ENCODE assay signal across 19 cellular contexts in genomic region chr10:29600821-29601220, GRCh38. TPM values are rescaled to one million over a fixed set of nuclear protein-coding genes. Genes with fewer than 3 reads are reported as not detected.
DNase-seq lines count a peak whose midpoint lies in the region; ATAC-seq and TF ChIP-seq lines count a peak whose summit lies in the region.
"Had no signal": no experiment of that assay in that cellular context is flagged by ENCODE, and none has a peak within 500 bp of the region (broad histone marks: within the 10 kb centered on the region; RNA-seq: fewer than 3 reads in every experiment).

No MANE protein-coding gene starts in this region.

- H3K4me3 Mint-ChIP-seq in nephron: no peak overlapping the region
- H3K4me3 Mint-ChIP-seq: CD8-positive, alpha-beta memory T cell had no signal

- H3K4me2 ChIP-seq in SK-N-SH: no peak overlapping the region; the same call in 1 of the 2 replicates
- H3K4me2 ChIP-seq: BLaER1 treated with 17β-estradiol and CSF1 and Interleukin-3, amounts not matched to agents 10 nM and 100 nM; PC-9 had no signal

- DNase-seq in SK-N-SH: no peak
- DNase-seq in epithelial cell of prostate (ENCODE audit: low read depth, low spot score): no peak
- DNase-seq in ureter (ENCODE audit: low spot score): peak; percentile 14
- DNase-seq in MV-4-11 (lab: John Stamatoyannopoulos, UW): no peak
- DNase-seq in LoVo (ENCODE audit: low spot score): no peak
- DNase-seq in A673 (ENCODE audit: low spot score): no peak
- DNase-seq: CD8-positive, alpha-beta memory T cell; DND-41; GDM1; HCEC 1CT; NCI-H2081 treated with DMSO at 0.1 percent for 48 hours; NCI-H510A treated with DMSO at 0.1 percent for 48 hours; NCI-H82; PC-9 had no signal

- no peaks in the 10 kb centered on the region for H3K27me3 ChIP-seq in SK-N-SH (ENCODE audit: insufficient read depth)
- H3K27me3 ChIP-seq in A673 (replicated peaks; ENCODE audit: insufficient read depth, low read depth, low read length, poor library complexity): no peaks in the 10 kb centered on the region
- H3K27me3 ChIP-seq: BLaER1 treated with 17β-estradiol and CSF1 and Interleukin-3, amounts not matched to agents 10 nM and 100 nM had no signal

- ATAC-seq in SK-N-SH treated with all-trans-retinoic acid at 6 μM for 48 hours: no peak; the same call in 1 of the 3 replicates

- H3K27ac ChIP-seq in SK-N-SH (ENCODE audit: low read depth in 2 of 2, low read length in 1 of 2) (peak overlapping the region in 1 of 2 experiments; percentile 44; a peak in 1 of 4 replicates), epithelial cell of prostate (peak overlapping the region; percentile 90), A673 (ENCODE audit: low read depth, low read length, poor library complexity, severe bottlenecking) (no peak overlapping the region)
- H3K27ac ChIP-seq: 22Rv1; BLaER1 treated with 17β-estradiol and CSF1 and Interleukin-3, amounts not matched to agents 10 nM and 100 nM; PC-9 had no signal

- no TSS peak for BruUV-seq in A673 (replicated peaks; lab: Mats Ljungman, UMichigan)

- H4K20me1 ChIP-seq in SK-N-SH (ENCODE audit: insufficient read depth): peaks cover 69% of the 10 kb centered on the region; the same call in 1 of the 2 replicates
- H4K20me1 ChIP-seq: BLaER1 treated with 17β-estradiol and CSF1 and Interleukin-3, amounts not matched to agents 10 nM and 100 nM had no signal

- CTCF ChIA-PET in SK-N-SH (lab: Yijun Ruan, JAX) (interaction anchor here (3.5 kb wide), 1 partner anchor 10 kb away, joined by 15 read pairs; no protein-coding TSS in a partner anchor), A673 (lab: Charles Lee) (interaction anchor here (0.6 kb wide), 1 partner anchor 59 kb away, joined by 5 read pairs; no protein-coding TSS in a partner anchor)

- peaks cover 42% of the 10 kb centered on the region for H3K79me2 ChIP-seq in SK-N-SH (ENCODE audit: insufficient read depth)

- 82% methylated on average over 6 of the region's 6 CpGs for WGBS in SK-N-SH (ENCODE audit: low lambda C conversion rate)

- no peaks in the 10 kb centered on the region for H3K9me3 ChIP-seq in SK-N-SH
- no peaks in the 10 kb centered on the region for H3K9me3 ChIP-seq in A673 (ENCODE audit: low read depth, low read length, poor library complexity, severe bottlenecking)
- H3K9me3 ChIP-seq: BLaER1 treated with 17β-estradiol and CSF1 and Interleukin-3, amounts not matched to agents 10 nM and 100 nM had no signal

- no peak for TF ChIP-seq EP300 in SK-N-SH (IDR thresholded peaks at IDR 0.05; ENCODE audit: borderline replicate concordance in 1 of 2, low read depth in 1 of 2, low read length in 1 of 2)

- intact Hi-C loops in A673 (cut with micrococcal nuclease; ENCODE audit: unreplicated experiment): no loop called here

- H3K9ac ChIP-seq in SK-N-SH: no peak overlapping the region
- H3K9ac ChIP-seq: BLaER1 treated with 17β-estradiol and CSF1 and Interleukin-3, amounts not matched to agents 10 nM and 100 nM had no signal

- no peaks in the 10 kb centered on the region for H3K36me3 Mint-ChIP-seq in nephron (ENCODE audit: low read depth)
- H3K36me3 Mint-ChIP-seq: CD8-positive, alpha-beta memory T cell had no signal

- no peak overlapping the region for H2AFZ ChIP-seq in SK-N-SH (ENCODE audit: low read depth)
- H2AFZ ChIP-seq: PC-9 had no signal

- H3K4me1 ChIP-seq in SK-N-SH (ENCODE audit: control insufficient read depth in 1 of 2, insufficient read depth in 2 of 2, low read depth in 1 of 2, low read length in 1 of 2) (peaks cover 2 to 33% of the 10 kb centered on the region in 2 experiments; a peak in 3 of 4 replicates), A673 (ENCODE audit: insufficient read depth, low read length, poor library complexity, severe bottlenecking) (peaks cover 4% of the 10 kb centered on the region)

- peaks cover 72% of the 10 kb centered on the region for H3K4me1 Mint-ChIP-seq in nephron

- TF ChIP-seq CTCF in SK-N-SH (IDR thresholded peaks at IDR 0.05) (no peak), nephron (IDR thresholded peaks at IDR 0.05; ENCODE audit: unreplicated experiment in 3 of 3) (no peak), A673 (conservative IDR thresholded peaks at IDR 0.05; ENCODE audit: low read depth, low read length) (no peak)

- H3K36me3 ChIP-seq in SK-N-SH (replicated peaks in 1 of 2; ENCODE audit: control insufficient read depth in 1 of 2, insufficient read depth in 2 of 2, low read length in 1 of 2): peaks cover 0 to 11% of the 10 kb centered on the region in 2 experiments
- H3K36me3 ChIP-seq in A673 (ENCODE audit: insufficient read depth, low read length, poor library complexity, severe bottlenecking): no peaks in the 10 kb centered on the region

- peaks cover 12% of the 10 kb centered on the region for H3F3A ChIP-seq in SK-N-SH (replicated peaks; ENCODE audit: insufficient read depth)

- no peaks in the 10 kb centered on the region for H3K27me3 Mint-ChIP-seq in nephron (ENCODE audit: low read depth)
- H3K27me3 Mint-ChIP-seq: CD8-positive, alpha-beta memory T cell had no signal

- no peaks in the 10 kb centered on the region for H3K9me3 Mint-ChIP-seq in nephron
- H3K9me3 Mint-ChIP-seq: CD8-positive, alpha-beta memory T cell had no signal

- POLR2A ChIA-PET in SK-N-SH (lab: Yijun Ruan, JAX) (no interaction called here), A673 (lab: Charles Lee; ENCODE audit: low non-redundant PET) (no interaction called here)

- no peak for TF ChIP-seq RAD21 in SK-N-SH (IDR thresholded peaks at IDR 0.05; ENCODE audit: low read length)

- H3K4me3 ChIP-seq in SK-N-SH (ENCODE audit: low read depth in 2 of 2, low read length in 1 of 2): no peak overlapping the region
- H3K4me3 ChIP-seq in A673 (ENCODE audit: low read depth, low read length, poor library complexity, severe bottlenecking): no peak overlapping the region
- H3K4me3 ChIP-seq: BLaER1 treated with 17β-estradiol and CSF1 and Interleukin-3, amounts not matched to agents 10 nM and 100 nM; GM12878; PC-9 had no signal

- H3K27ac Mint-ChIP-seq in nephron: peak overlapping the region in 2 of 3 experiments; percentile 45 to 82

- no peaks in the 10 kb centered on the region for H3K9me2 ChIP-seq in SK-N-SH

TF ChIP-seq in SK-N-SH, 30 proteins besides CTCF, POLR2A, EP300 and RAD21:
- TF ChIP-seq POLR2AphosphoS5 (IDR thresholded peaks at IDR 0.05; ENCODE audit: low read depth, low read length) (no peak), NFIC (IDR thresholded peaks at IDR 0.05; ENCODE audit: borderline replicate concordance) (peak; percentile 34; the same call in 1 of the 2 replicates), PBX3 (IDR thresholded peaks at IDR 0.05) (peak; percentile 54), MEF2A (IDR thresholded peaks at IDR 0.05; ENCODE audit: borderline replicate concordance, low read depth) (no peak), TCF12 (IDR thresholded peaks at IDR 0.05) (peak; percentile 28; the same call in 1 of the 2 replicates)
- TF ChIP-seq, protein P1, sequence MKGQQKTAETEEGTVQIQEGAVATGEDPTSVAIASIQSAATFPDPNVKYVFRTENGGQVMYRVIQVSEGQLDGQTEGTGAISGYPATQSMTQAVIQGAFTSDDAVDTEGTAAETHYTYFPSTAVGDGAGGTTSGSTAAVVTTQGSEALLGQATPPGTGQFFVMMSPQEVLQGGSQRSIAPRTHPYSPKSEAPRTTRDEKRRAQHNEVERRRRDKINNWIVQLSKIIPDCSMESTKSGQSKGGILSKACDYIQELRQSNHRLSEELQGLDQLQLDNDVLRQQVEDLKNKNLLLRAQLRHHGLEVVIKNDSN (IDR thresholded peaks at IDR 0.05; ENCODE audit: borderline replicate concordance, low read depth): no peak

TF ChIP-seq in SK-N-SH treated with all-trans-retinoic acid at 6 μM for 48 hours, 23 proteins besides CTCF, POLR2A, EP300 and RAD21:
- TF ChIP-seq, protein P2, sequence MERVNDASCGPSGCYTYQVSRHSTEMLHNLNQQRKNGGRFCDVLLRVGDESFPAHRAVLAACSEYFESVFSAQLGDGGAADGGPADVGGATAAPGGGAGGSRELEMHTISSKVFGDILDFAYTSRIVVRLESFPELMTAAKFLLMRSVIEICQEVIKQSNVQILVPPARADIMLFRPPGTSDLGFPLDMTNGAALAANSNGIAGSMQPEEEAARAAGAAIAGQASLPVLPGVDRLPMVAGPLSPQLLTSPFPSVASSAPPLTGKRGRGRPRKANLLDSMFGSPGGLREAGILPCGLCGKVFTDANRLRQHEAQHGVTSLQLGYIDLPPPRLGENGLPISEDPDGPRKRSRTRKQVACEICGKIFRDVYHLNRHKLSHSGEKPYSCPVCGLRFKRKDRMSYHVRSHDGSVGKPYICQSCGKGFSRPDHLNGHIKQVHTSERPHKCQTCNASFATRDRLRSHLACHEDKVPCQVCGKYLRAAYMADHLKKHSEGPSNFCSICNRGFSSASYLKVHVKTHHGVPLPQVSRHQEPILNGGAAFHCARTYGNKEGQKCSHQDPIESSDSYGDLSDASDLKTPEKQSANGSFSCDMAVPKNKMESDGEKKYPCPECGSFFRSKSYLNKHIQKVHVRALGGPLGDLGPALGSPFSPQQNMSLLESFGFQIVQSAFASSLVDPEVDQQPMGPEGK (CRISPR knock-in tag; IDR thresholded peaks at IDR 0.05; ENCODE audit: borderline replicate concordance): no peak

RNA-seq across cellular contexts. Expression of gene SVIL, which starts 34.0 kb away (rescaled TPM):
- polyA plus RNA-seq in SK-N-SH (2012; rRNA removed): 47.5 and 48.7 TPM in 2 replicates
- polyA plus RNA-seq in SK-N-SH (2012; cell fraction: cytosol; rRNA removed): 30.8 and 31.9 TPM in 2 replicates
- polyA plus RNA-seq in SK-N-SH (2012; cell fraction: nucleus; rRNA removed): 94.2 and 132 TPM in 2 replicates
- 209 TPM for total RNA-seq in ureter
- total RNA-seq in A673 (2021): 28.0 and 31.9 TPM in 2 replicates
